In genomic region chr6:159762681-159763293, GRCh38 we compare ENCODE assay signal across 9 cellular contexts. TPM values are rescaled to one million over a fixed set of nuclear protein-coding genes. Genes with fewer than 3 reads are reported as not detected.
DNase-seq lines count a peak whose midpoint lies in the region; ATAC-seq, FAIRE-seq and TF ChIP-seq lines count a peak whose summit lies in the region.
"Had no signal": no experiment of that assay in that cellular context is flagged by ENCODE, and none has a peak within 500 bp of the region (broad histone marks: within the 10 kb centered on the region; RNA-seq: fewer than 3 reads in every experiment).

No MANE protein-coding gene starts in this region.

- no peak for TF ChIP-seq CTCF in activated CD8-positive, alpha-beta T cell treated with anti-CD3 and anti-CD28 coated beads for 36 hours (IDR thresholded peaks at IDR 0.05)
- TF ChIP-seq CTCF in gastroesophageal sphincter (IDR thresholded peaks at IDR 0.05), result no peak
- TF ChIP-seq CTCF in pancreas (IDR thresholded peaks at IDR 0.05), result no peak

- WGBS in gastroesophageal sphincter (ENCODE audit: low coverage in 1 of 2), 2 donors, result 5 to 60% methylated on average over 1 to 4 of the region's 16 CpGs
- 9 to 12% methylated on average over 16 of the region's 16 CpGs for WGBS in pancreas, 2 donors

- H3K4me1 Mint-ChIP-seq in activated CD8-positive, alpha-beta memory T cell treated with anti-CD3 and anti-CD28 coated beads, Interleukin-2, amount 10 ng/mL, durations not matched to agents 7 days and 5 days, result peaks cover 42% of the 10 kb centered on the region
- H3K4me1 Mint-ChIP-seq in activated CD8-positive, alpha-beta T cell treated with anti-CD3 and anti-CD28 coated beads for 36 hours (ENCODE audit: low read depth), result peaks cover 29% of the 10 kb centered on the region

- H3K9me3 Mint-ChIP-seq in activated CD8-positive, alpha-beta memory T cell treated with anti-CD3 and anti-CD28 coated beads, Interleukin-2, amount 10 ng/mL, durations not matched to agents 7 days and 5 days (ENCODE audit: low read depth), result no peaks in the 10 kb centered on the region
- no peaks in the 10 kb centered on the region for H3K9me3 Mint-ChIP-seq in activated CD8-positive, alpha-beta T cell treated with anti-CD3 and anti-CD28 coated beads for 36 hours

- DNase-seq in activated CD8-positive, alpha-beta memory T cell treated with anti-CD3 and anti-CD28 coated beads, Interleukin-2, amount 10 ng/mL, durations not matched to agents 7 days and 5 days, result no peak
- DNase-seq in activated CD8-positive, alpha-beta memory T cell treated with anti-CD3 and anti-CD28 coated beads for 24 hours, result no peak
- DNase-seq in activated CD8-positive, alpha-beta T cell treated with anti-CD3 and anti-CD28 coated beads for 36 hours, result peak; percentile 43
- DNase-seq in pancreas (peak in 2 of 6 donors; percentile 21 to 70), NCI-H128 (lab: John Stamatoyannopoulos, UW; ENCODE audit: unreplicated experiment) (no peak)

- TF ChIP-seq EP300 in gastroesophageal sphincter (IDR thresholded peaks at IDR 0.05), result no peak

- intact Hi-C loops in activated CD8-positive, alpha-beta T cell treated with anti-CD3 and anti-CD28 coated beads for 36 hours (cut with micrococcal nuclease), result loop anchor here (1.0 to 5.0 kb wide), 3 partner anchors 27 to 70 kb away; partner anchors contain the start of genes SOD2, TCP1 and WTAP
- intact Hi-C loops in pancreas (cut with DNase I), result no loop called here

- no peak for FAIRE-seq in pancreas (lab: Jason Lieb, UNC)
- FAIRE-seq: frontal cortex had no signal

- H3K4me3 Mint-ChIP-seq in activated CD8-positive, alpha-beta memory T cell treated with anti-CD3 and anti-CD28 coated beads, Interleukin-2, amount 10 ng/mL, durations not matched to agents 7 days and 5 days, result peak overlapping the region; percentile 97
- H3K4me3 Mint-ChIP-seq in activated CD8-positive, alpha-beta T cell treated with anti-CD3 and anti-CD28 coated beads for 36 hours, result peak overlapping the region; percentile 97

- ATAC-seq in activated CD8-positive, alpha-beta memory T cell treated with anti-CD3 and anti-CD28 coated beads, Interleukin-2, amount 10 ng/mL, durations not matched to agents 7 days and 5 days, result peak; percentile 2
- peak; percentile 16 for ATAC-seq in HG03439 (IDR thresholded peaks at IDR 0.05; ENCODE audit: unreplicated experiment)
- ATAC-seq in activated CD8-positive, alpha-beta T cell treated with anti-CD3 and anti-CD28 coated beads for 36 hours, result no peak
- peak; percentile 1 for ATAC-seq in gastroesophageal sphincter
- peak in 3 of 4 donors; percentile 1 to 15 (median 14) for ATAC-seq in pancreas
- no peak for ATAC-seq in GM18519 (IDR thresholded peaks at IDR 0.05; ENCODE audit: low FRiP score, unreplicated experiment)

- H3K36me3 Mint-ChIP-seq in activated CD8-positive, alpha-beta memory T cell treated with anti-CD3 and anti-CD28 coated beads, Interleukin-2, amount 10 ng/mL, durations not matched to agents 7 days and 5 days, result peaks cover 52% of the 10 kb centered on the region
- H3K36me3 Mint-ChIP-seq in activated CD8-positive, alpha-beta T cell treated with anti-CD3 and anti-CD28 coated beads for 36 hours (ENCODE audit: low read depth), result peaks cover 31% of the 10 kb centered on the region

- POLR2A ChIA-PET in activated CD8-positive, alpha-beta T cell treated with anti-CD3 and anti-CD28 coated beads for 36 hours (lab: Charles Lee), result interaction anchor here (0.7 to 4.2 kb wide), 14 partner anchors 8 to 75 kb away, joined by 3 to 14 read pairs (median 4); partner anchors contain the start of genes MRPL18 and WTAP

- H3K9me3 ChIP-seq in gastroesophageal sphincter, result no peaks in the 10 kb centered on the region
- no peaks in the 10 kb centered on the region for H3K9me3 ChIP-seq in pancreas

- no peak for TF ChIP-seq POLR2A in gastroesophageal sphincter (IDR thresholded peaks at IDR 0.05)

- no peaks in the 10 kb centered on the region for H3K27me3 Mint-ChIP-seq in activated CD8-positive, alpha-beta memory T cell treated with anti-CD3 and anti-CD28 coated beads, Interleukin-2, amount 10 ng/mL, durations not matched to agents 7 days and 5 days
- no peaks in the 10 kb centered on the region for H3K27me3 Mint-ChIP-seq in activated CD8-positive, alpha-beta T cell treated with anti-CD3 and anti-CD28 coated beads for 36 hours

- H3K4me1 ChIP-seq in gastroesophageal sphincter (peaks cover 0 to 28% (median 11%) of the 10 kb centered on the region in 3 donors), pancreas (no peaks in the 10 kb centered on the region)

- H3K36me3 ChIP-seq in gastroesophageal sphincter (peaks cover 0 to 36% of the 10 kb centered on the region in 2 donors), pancreas (no peaks in the 10 kb centered on the region)

- H3K4me3 ChIP-seq in gastroesophageal sphincter, result peak overlapping the region; percentile 76 to 95
- peak overlapping the region; percentile 57 to 94 (median 68) for H3K4me3 ChIP-seq in pancreas

- peak overlapping the region; percentile 97 for H3K27ac Mint-ChIP-seq in activated CD8-positive, alpha-beta memory T cell treated with anti-CD3 and anti-CD28 coated beads, Interleukin-2, amount 10 ng/mL, durations not matched to agents 7 days and 5 days
- H3K27ac Mint-ChIP-seq in activated CD8-positive, alpha-beta T cell treated with anti-CD3 and anti-CD28 coated beads for 36 hours, result peak overlapping the region; percentile 98

- H3K27me3 ChIP-seq in gastroesophageal sphincter (no peaks in the 10 kb centered on the region), pancreas (no peaks in the 10 kb centered on the region)

- H3K27ac ChIP-seq in gastroesophageal sphincter (peak overlapping the region; percentile 95 to 100 (median 98)), pancreas (peak overlapping the region; percentile 89 to 95 (median 91))

- CTCF ChIA-PET in activated CD8-positive, alpha-beta memory T cell treated with anti-CD3 and anti-CD28 coated beads, Interleukin-2, amount 10 ng/mL, durations not matched to agents 7 days and 5 days (lab: Charles Lee), result interaction anchor here (1.6 kb wide), 2 partner anchors 9 to 27 kb away, joined by 3 to 7 read pairs; partner anchors contain the start of genes MRPL18 and TCP1
- CTCF ChIA-PET in activated CD8-positive, alpha-beta T cell treated with anti-CD3 and anti-CD28 coated beads for 36 hours (lab: Charles Lee), result interaction anchor here (1.2 kb wide), 1 partner anchor 71 kb away, joined by 4 read pairs; no protein-coding TSS in a partner anchor

RNA-seq across cellular contexts. Expression of gene ACAT2, which starts 0.9 kb away (rescaled TPM):
- 100 to 1,000 TPM in 1 of 2 experiments, 10 to 100 TPM in 1; 95.4 to 128 TPM for total RNA-seq in activated CD8-positive, alpha-beta memory T cell treated with anti-CD3 and anti-CD28 coated beads, Interleukin-2, amount 10 ng/mL, durations not matched to agents 7 days and 5 days
- 10 to 100 TPM; 70.8 to 74.1 TPM for total RNA-seq in activated CD8-positive, alpha-beta T cell treated with anti-CD3 and anti-CD28 coated beads for 36 hours
- 10 to 100 TPM in 2 of 4 donors, 1 to 10 TPM in 2; 3.1 to 11.7 (median 9.1) TPM for total RNA-seq in gastroesophageal sphincter
- total RNA-seq in pancreas, result 1 to 10 TPM; 3.3 to 9.6 (median 7.4) TPM
- 10 to 100 TPM in 1 of 2 donors, 1 to 10 TPM in 1; 6.7 to 10.1 TPM for polyA plus RNA-seq in pancreas

RNA-seq across cellular contexts. Expression of gene TCP1, which starts 26.6 kb away (rescaled TPM):
- 100 to 1,000 TPM; 239 to 320 TPM for total RNA-seq in activated CD8-positive, alpha-beta memory T cell treated with anti-CD3 and anti-CD28 coated beads, Interleukin-2, amount 10 ng/mL, durations not matched to agents 7 days and 5 days
- total RNA-seq in activated CD8-positive, alpha-beta T cell treated with anti-CD3 and anti-CD28 coated beads for 36 hours, result 100 to 1,000 TPM; 446 to 452 TPM
- 100 to 1,000 TPM; 129 to 147 (median 138) TPM for total RNA-seq in gastroesophageal sphincter
- total RNA-seq in pancreas, result 10 to 100 TPM; 60.6 to 85.1 (median 75.2) TPM
- 10 to 100 TPM; 43.7 to 91.7 TPM for polyA plus RNA-seq in pancreas

RNA-seq across cellular contexts. Expression of gene MRPL18, which starts 27.5 kb away (rescaled TPM):
- 10 to 100 TPM; 74.4 to 87.0 TPM for total RNA-seq in activated CD8-positive, alpha-beta memory T cell treated with anti-CD3 and anti-CD28 coated beads, Interleukin-2, amount 10 ng/mL, durations not matched to agents 7 days and 5 days
- total RNA-seq in activated CD8-positive, alpha-beta T cell treated with anti-CD3 and anti-CD28 coated beads for 36 hours, result 10 to 100 TPM; 81.8 to 83.5 TPM
- total RNA-seq in gastroesophageal sphincter (100 to 1,000 TPM in 1 of 4 donors, 10 to 100 TPM in 3; 58.0 to 107 (median 66.3) TPM), pancreas (10 to 100 TPM; 19.3 to 28.2 (median 25.0) TPM)
- polyA plus RNA-seq in pancreas, result 10 to 100 TPM; 45.0 to 47.9 TPM

RNA-seq across cellular contexts. Expression of gene WTAP, which starts 35.5 kb away (rescaled TPM):
- total RNA-seq in activated CD8-positive, alpha-beta memory T cell treated with anti-CD3 and anti-CD28 coated beads, Interleukin-2, amount 10 ng/mL, durations not matched to agents 7 days and 5 days, result 100 to 1,000 TPM; 103 to 128 TPM
- 10 to 100 TPM; 79.9 to 80.6 TPM for total RNA-seq in activated CD8-positive, alpha-beta T cell treated with anti-CD3 and anti-CD28 coated beads for 36 hours
- total RNA-seq in gastroesophageal sphincter (100 to 1,000 TPM in 1 of 4 donors, 10 to 100 TPM in 3; 52.1 to 123 (median 79.9) TPM), pancreas (10 to 100 TPM; 35.6 to 51.4 (median 42.8) TPM)
- 10 to 100 TPM; 55.4 to 85.6 TPM for polyA plus RNA-seq in pancreas

RNA-seq across cellular contexts. Expression of gene PNLDC1, which starts 37.3 kb away (rescaled TPM):
- 1 to 10 TPM in 1 of 2 experiments, under 1 TPM in 1; 0.75 to 1.4 TPM for total RNA-seq in activated CD8-positive, alpha-beta memory T cell treated with anti-CD3 and anti-CD28 coated beads, Interleukin-2, amount 10 ng/mL, durations not matched to agents 7 days and 5 days
- under 1 TPM; 0.34 to 0.54 TPM for total RNA-seq in activated CD8-positive, alpha-beta T cell treated with anti-CD3 and anti-CD28 coated beads for 36 hours
- total RNA-seq in gastroesophageal sphincter, result under 1 TPM in 1 of 4 donors, not detected in 3; 0.47 TPM
- 1 to 10 TPM in 1 of 6 donors, under 1 TPM in 5; 0.21 to 1.4 (median 0.46) TPM for total RNA-seq in pancreas
- polyA plus RNA-seq in pancreas, result 1 to 10 TPM; 1.4 to 1.7 TPM
- total RNA-seq: frontal cortex had no signal

Comparison
In these comparisons a context has a peak if more than half of its experiments do, and no peak if none do; other contexts are left out.
1. ATAC-seq: peak in activated CD8-positive, alpha-beta memory T cell treated with anti-CD3 and anti-CD28 coated beads, Interleukin-2, amount 10 ng/mL, durations not matched to agents 7 days and 5 days (single experiment), HG03439 (single experiment), gastroesophageal sphincter (single experiment) and pancreas (3 of 4); none in activated CD8-positive, alpha-beta T cell treated with anti-CD3 and anti-CD28 coated beads for 36 hours (single experiment) and GM18519 (single experiment).
2. RNA of gene ACAT2, which starts 0.9 kb away (total RNA-seq): 95.4 to 128 TPM in activated CD8-positive, alpha-beta memory T cell treated with anti-CD3 and anti-CD28 coated beads, Interleukin-2, amount 10 ng/mL, durations not matched to agents 7 days and 5 days and 70.8 to 74.1 TPM in activated CD8-positive, alpha-beta T cell treated with anti-CD3 and anti-CD28 coated beads for 36 hours; 3.1 to 11.7 TPM in gastroesophageal sphincter and 3.3 to 9.6 TPM in pancreas; every median in the first group is over 4 times any median in the second.